Comparison of ENCODE assay signal across 14 cellular contexts in genomic region chr11:20027546-20028014, GRCh38.
DNase-seq lines count a peak whose midpoint lies in the region; ATAC-seq and TF ChIP-seq lines count a peak whose summit lies in the region.
"Had no signal": no experiment of that assay in that cellular context is flagged by ENCODE, and none has a peak within 500 bp of the region (broad histone marks: within the 10 kb centered on the region; RNA-seq: fewer than 3 reads in every experiment).

No MANE protein-coding gene starts in this region.

- H3K79me2 ChIP-seq in PC-9 (ENCODE audit: low read depth) (peaks cover 15% of the 10 kb centered on the region; the same call in 1 of the 2 replicates), neural cell (replicated peaks; ENCODE audit: insufficient read depth, low read length) (no peaks in the 10 kb centered on the region)

- H3K27me3 ChIP-seq in PC-9 (ENCODE audit: insufficient read depth, low read depth) = no peaks in the 10 kb centered on the region
- no peaks in the 10 kb centered on the region for H3K27me3 ChIP-seq in esophagus squamous epithelium
- H3K27me3 ChIP-seq in neural cell (ENCODE audit: insufficient read depth, low read depth, low read length) = peaks cover 9% of the 10 kb centered on the region
- H3K27me3 ChIP-seq: heart right ventricle had no signal

- H2AFZ ChIP-seq in PC-9 (no peak overlapping the region), neural cell (ENCODE audit: low read depth, low read length) (no peak overlapping the region)

- peaks cover 40% of the 10 kb centered on the region for H3F3A ChIP-seq in PC-9 (ENCODE audit: insufficient read depth, low read depth)
- no peaks in the 10 kb centered on the region for H3F3A ChIP-seq in neural cell (ENCODE audit: insufficient read depth, low read length, poor library complexity, severe bottlenecking)

- no peak for TF ChIP-seq RAD21 in neural cell (conservative IDR thresholded peaks at IDR 0.05)

- no peak overlapping the region for H3K9ac ChIP-seq in neural cell (ENCODE audit: low read length)

- H3K4me2 ChIP-seq in PC-9 (peak overlapping the region; percentile 63), neural cell (ENCODE audit: low read length) (peak overlapping the region; percentile 13)

- no peak for TF ChIP-seq EP300 in neural cell (conservative IDR thresholded peaks at IDR 0.05; ENCODE audit: poor library complexity, severe bottlenecking)

- POLR2A ChIA-PET in PC-9 (lab: Charles Lee; ENCODE audit: unreplicated experiment) = no interaction called here

- peak overlapping the region; percentile 70 for H3K27ac ChIP-seq in PC-9
- H3K27ac ChIP-seq in esophagus squamous epithelium = peak overlapping the region; percentile 3 to 77 (median 64)
- H3K27ac ChIP-seq in neural cell (ENCODE audit: low read length) = no peak overlapping the region
- H3K27ac ChIP-seq: 22Rv1 had no signal

- TF ChIP-seq POLR2A in esophagus squamous epithelium (IDR thresholded peaks at IDR 0.05) = no peak

- H3K9me3 ChIP-seq in PC-9 (ENCODE audit: insufficient read depth, low read depth) (no peaks in the 10 kb centered on the region), esophagus squamous epithelium (no peaks in the 10 kb centered on the region), neural cell (ENCODE audit: low read length) (no peaks in the 10 kb centered on the region)
- H3K9me3 ChIP-seq: heart right ventricle had no signal

- BruUV-seq in PC-9 (replicated peaks; lab: Mats Ljungman, UMichigan) = no TSS peak

- H4K20me1 ChIP-seq in PC-9 (ENCODE audit: insufficient read depth) (no peaks in the 10 kb centered on the region), neural cell (ENCODE audit: insufficient read depth) (no peaks in the 10 kb centered on the region)

- CTCF ChIA-PET in PC-9 (lab: Charles Lee) = interaction anchor here (0.6 kb wide), 1 partner anchor 15 kb away, joined by 4 read pairs; no protein-coding TSS in a partner anchor

- no peak overlapping the region for H3K4me3 ChIP-seq in PC-9
- peak overlapping the region in 2 of 4 donors; percentile 12 to 13 for H3K4me3 ChIP-seq in esophagus squamous epithelium
- peak overlapping the region; percentile 29 for H3K4me3 ChIP-seq in neural cell (ENCODE audit: low read length)
- H3K4me3 ChIP-seq: heart right ventricle had no signal

- H3K9me2 ChIP-seq in PC-9 (ENCODE audit: insufficient read depth) = no peaks in the 10 kb centered on the region
- no peaks in the 10 kb centered on the region for H3K9me2 ChIP-seq in neural cell (ENCODE audit: insufficient read depth, low read length)

- intact Hi-C loops in PC-9 (cut with micrococcal nuclease; ENCODE audit: unreplicated experiment) (no loop called here), esophagus squamous epithelium (cut with DNase I) (no loop called here)

- no peak for ATAC-seq in GM21447 (IDR thresholded peaks at IDR 0.05; ENCODE audit: unreplicated experiment)
- ATAC-seq: heart right ventricle; left ventricle myocardium superior; stimulated activated naive CD8-positive, alpha-beta T cell treated with anti-CD3 and anti-CD28 coated beads, Interleukin-15, amount 100 ng/mL, for 72 hours had no signal

- TF ChIP-seq CTCF in PC-9 (conservative IDR thresholded peaks at IDR 0.05) (no peak), esophagus squamous epithelium (IDR thresholded peaks at IDR 0.05) (no peak), neural cell (IDR thresholded peaks at IDR 0.05; ENCODE audit: poor library complexity, severe bottlenecking) (no peak)

- DNase-seq in DMS153 treated with DMSO at 0.1 percent for 48 hours (lab: John Stamatoyannopoulos, UW; ENCODE audit: unreplicated experiment) (peak; percentile 69), DMS153 (lab: John Stamatoyannopoulos, UW) (no peak), PC-9 (no peak), esophagus squamous epithelium (lab: John Stamatoyannopoulos, UW) (no peak), amygdala (lab: John Stamatoyannopoulos, UW) (no peak), NOMO-1 treated with DMSO at 0.1 percent for 48 hours (lab: John Stamatoyannopoulos, UW; ENCODE audit: unreplicated experiment) (no peak)
- DNase-seq: activated naive CD4-positive, alpha-beta T cell; heart right ventricle; left ventricle myocardium superior; NCI-H1436 treated with DMSO at 0.1 percent for 48 hours; stimulated activated naive CD8-positive, alpha-beta T cell treated with anti-CD3 and anti-CD28 coated beads, Interleukin-15, amount 100 ng/mL, for 72 hours had no signal

- 29 to 44% methylated on average over 4 of the region's 4 CpGs for WGBS in esophagus squamous epithelium, 2 donors

- H3K36me3 ChIP-seq in PC-9 (ENCODE audit: low read depth) (no peaks in the 10 kb centered on the region), esophagus squamous epithelium (no peaks in the 10 kb centered on the region), neural cell (ENCODE audit: insufficient read depth, low read length) (no peaks in the 10 kb centered on the region)
- H3K36me3 ChIP-seq: heart right ventricle had no signal

- peaks cover 68% of the 10 kb centered on the region for H3K4me1 ChIP-seq in PC-9 (replicated peaks; ENCODE audit: insufficient read depth)
- H3K4me1 ChIP-seq in esophagus squamous epithelium = peaks cover 16 to 89% (median 30%) of the 10 kb centered on the region in 3 donors

TF ChIP-seq in neural cell, 6 proteins besides CTCF, POLR2A, EP300 and RAD21:
- no peak for TF ChIP-seq REST (IDR thresholded peaks at IDR 0.05; ENCODE audit: borderline replicate concordance)
- no peak for TF ChIP-seq POLR2AphosphoS5 (IDR thresholded peaks at IDR 0.05)
- TF ChIP-seq SMC3 (conservative IDR thresholded peaks at IDR 0.05; ENCODE audit: poor library complexity) = no peak
- no peak for TF ChIP-seq TAF1 (IDR thresholded peaks at IDR 0.05; ENCODE audit: low read depth)
- no peak for TF ChIP-seq EZH2 (IDR thresholded peaks at IDR 0.05; ENCODE audit: borderline replicate concordance, insufficient read depth, low read length, poor library complexity, severe bottlenecking)
- no peak for TF ChIP-seq MXI1 (conservative IDR thresholded peaks at IDR 0.05; ENCODE audit: poor library complexity, severe bottlenecking)
